In genomic region chr6:45592991-45593390, GRCh38 we compare ENCODE assay signal across 1 cellular context.
TF ChIP-seq lines count a peak whose summit lies in the region.

No MANE protein-coding gene starts in this region.

TF ChIP-seq in IMR-90, 13 proteins besides CTCF, POLR2A, EP300 and RAD21:
- TF ChIP-seq RCOR1 (IDR thresholded peaks at IDR 0.05; ENCODE audit: insufficient replicate concordance, low read length) (no peak), FOS (IDR thresholded peaks at IDR 0.05; ENCODE audit: low read depth, low read length) (no peak), BHLHE40 (IDR thresholded peaks at IDR 0.05; ENCODE audit: low read depth, low read length) (no peak), CHD1 (IDR thresholded peaks at IDR 0.05; ENCODE audit: low read depth, low read length) (no peak), SMC3 (IDR thresholded peaks at IDR 0.05; ENCODE audit: low read depth, low read length) (no peak), NFE2L2 (IDR thresholded peaks at IDR 0.05; ENCODE audit: low read depth, low read length) (no peak)
